20 cellular contexts compared by ENCODE assay signal in genomic region chr10:46318808-46319207, GRCh38. TPM values are rescaled to one million over a fixed set of nuclear protein-coding genes. Genes with fewer than 3 reads are reported as not detected.
DNase-seq lines count a peak whose midpoint lies in the region; ATAC-seq, FAIRE-seq and TF ChIP-seq lines count a peak whose summit lies in the region.
"Had no signal": no experiment of that assay in that cellular context is flagged by ENCODE, and none has a peak within 500 bp of the region (broad histone marks: within the 10 kb centered on the region; RNA-seq: fewer than 3 reads in every experiment).

No MANE protein-coding gene starts in this region.

- H3K36me3 ChIP-seq in right atrium auricular region (no peaks in the 10 kb centered on the region), breast epithelium (no peaks in the 10 kb centered on the region)

- peak; percentile 90 for ATAC-seq in Right ventricle myocardium superior (ENCODE audit: poor library complexity)

- TF ChIP-seq CTCF in right atrium auricular region (IDR thresholded peaks at IDR 0.05) (no peak), D721Med (IDR thresholded peaks at IDR 0.05; ENCODE audit: insufficient read depth, missing control alignments) (no peak), breast epithelium (IDR thresholded peaks at IDR 0.05) (no peak)

- TF ChIP-seq POLR2A in breast epithelium (IDR thresholded peaks at IDR 0.05): no peak

- no peak overlapping the region for H3K27ac ChIP-seq in right atrium auricular region
- H3K27ac ChIP-seq in breast epithelium: no peak overlapping the region
- H3K27ac ChIP-seq: 22Rv1, C4-2B, KMS-11 had no signal

- H3K9me3 ChIP-seq in right atrium auricular region: no peaks in the 10 kb centered on the region
- no peaks in the 10 kb centered on the region for H3K9me3 ChIP-seq in breast epithelium

- H3K4me3 ChIP-seq in right atrium auricular region (no peak overlapping the region), breast epithelium (no peak overlapping the region)

- intact Hi-C loops in Right ventricle myocardium superior (cut with DNase I) (no loop called here), cardiac septum (cut with DNase I) (no loop called here), breast epithelium (cut with DNase I; ENCODE audit: low total_unique reads) (no loop called here)

- H3K27me3 ChIP-seq in right atrium auricular region (no peaks in the 10 kb centered on the region), breast epithelium (no peaks in the 10 kb centered on the region)

- DNase-seq in NCI-H1092 treated with DMSO at 0.1 percent for 48 hours (lab: John Stamatoyannopoulos, UW): peak; percentile 46
- no peak for DNase-seq in NCI-H1092 (lab: John Stamatoyannopoulos, UW)
- no peak for DNase-seq in Right ventricle myocardium superior
- no peak for DNase-seq in cardiac septum (ENCODE audit: low spot score)
- DNase-seq in right atrium auricular region (ENCODE audit: low spot score): peak; percentile 44
- DNase-seq in D721Med (ENCODE audit: insufficient read length, low spot score): no peak
- DNase-seq in breast epithelium (ENCODE audit: low spot score in 2 of 2): no peak
- DNase-seq in stimulated activated CD4-positive, alpha-beta T cell treated with anti-CD3 and anti-CD28 coated beads, Interleukin-2, amount 100 ng/mL, for 24 hours: no peak
- DNase-seq: AML-193, H9, MV-4-11, NCI-H146, NCI-H2081 treated with DMSO at 0.1 percent for 48 hours had no signal

- FAIRE-seq in D721Med (lab: Jason Lieb, UNC): no peak
- FAIRE-seq: G401.6 had no signal

- peaks cover 0 to 3% of the 10 kb centered on the region in 2 donors for H3K4me1 ChIP-seq in right atrium auricular region
- no peaks in the 10 kb centered on the region for H3K4me1 ChIP-seq in breast epithelium

RNA-seq across cellular contexts. Expression of gene ANTXRL, which starts 32.0 kb away (rescaled TPM):
- total RNA-seq in Right ventricle myocardium superior (not detected), cardiac septum (not detected), right atrium auricular region (not detected), breast epithelium (under 1 TPM in 1 of 3 donors, not detected in 2; 0.15 TPM)
- total RNA-seq: H9, HT-29, NCI-H460, SK-MEL-5 had no signal

RNA-seq across cellular contexts. Expression of gene ANXA8L1, which starts 56.8 kb away (rescaled TPM):
- total RNA-seq in Right ventricle myocardium superior: 0.81 TPM
- total RNA-seq in cardiac septum: not detected
- 10 to 100 TPM; 12.5 to 44.2 TPM for total RNA-seq in right atrium auricular region
- total RNA-seq in breast epithelium: 10 to 100 TPM in 1 of 3 donors, 1 to 10 TPM in 1, under 1 TPM in 1; 0.48 to 55.2 (median 6.6) TPM
- total RNA-seq: H9, HT-29, NCI-H460, SK-MEL-5 had no signal

Comparison
In these comparisons a context has a peak if more than half of its experiments do, and no peak if none do; other contexts are left out.
1. DNase-seq: peak in NCI-H1092 treated with DMSO at 0.1 percent for 48 hours (single experiment) and right atrium auricular region (single experiment); none in NCI-H1092 (single experiment), Right ventricle myocardium superior (single experiment), cardiac septum (single experiment), D721Med (single experiment), breast epithelium (0 of 2) and stimulated activated CD4-positive, alpha-beta T cell treated with anti-CD3 and anti-CD28 coated beads, Interleukin-2, amount 100 ng/mL, for 24 hours (0 of 2).